ENCODE assay signal across 8 cellular contexts in the genomic region with DNA sequence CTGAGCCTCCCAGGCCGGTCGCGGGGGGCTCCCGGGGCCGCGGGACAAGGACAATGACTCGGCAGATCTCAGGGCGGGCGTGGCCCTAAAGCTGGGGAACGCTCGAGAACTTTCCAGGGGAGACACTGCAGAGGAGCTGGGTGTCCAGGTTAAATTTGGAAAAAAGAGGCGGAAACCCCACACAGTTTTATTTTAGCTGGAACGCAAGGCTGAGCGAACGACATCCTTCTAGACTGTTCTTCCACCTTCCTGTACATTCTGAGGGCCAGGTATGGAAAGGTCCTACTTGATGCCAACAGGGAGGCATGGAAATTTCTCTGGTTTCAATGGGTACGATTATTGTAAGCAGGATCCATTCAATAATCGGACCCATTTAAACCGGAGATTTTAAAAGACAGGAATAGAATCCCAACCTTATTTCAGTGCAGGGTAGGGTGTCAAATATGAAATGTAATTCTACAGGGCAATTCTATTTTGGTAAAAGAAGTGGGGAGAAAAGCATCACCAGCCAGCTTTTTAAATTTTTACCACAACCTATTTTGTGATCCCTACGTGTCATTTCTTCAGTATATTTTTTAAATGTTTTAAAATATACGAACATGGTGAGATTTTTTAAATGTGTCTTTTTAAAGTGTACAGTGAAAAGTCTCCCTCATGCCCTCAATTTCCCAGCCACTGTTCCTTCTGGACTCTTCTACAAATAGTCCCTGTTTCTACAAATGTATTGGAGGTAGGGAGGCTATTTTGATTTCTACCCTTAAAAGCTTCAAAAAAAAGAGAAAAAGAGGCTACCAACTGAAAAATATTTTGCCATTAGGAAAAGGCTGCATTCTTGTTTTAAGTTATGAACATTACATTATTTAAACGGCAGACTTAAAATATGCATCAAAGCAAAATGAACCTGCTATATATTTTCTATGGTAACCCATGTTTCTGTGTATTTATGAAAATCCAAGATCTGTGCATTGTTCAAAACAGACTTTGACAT. TPM values are rescaled to one million over a fixed set of nuclear protein-coding genes. Genes with fewer than 3 reads are reported as not detected.
A peak's percentile ranks its signal among the peaks of the same experiment; 100 is the strongest.
DNase-seq lines count a peak whose midpoint lies in the region; ATAC-seq and TF ChIP-seq lines count a peak whose summit lies in the region.

No MANE protein-coding gene starts in this region.

- no peak for TF ChIP-seq POLR2A in erythroblast (IDR thresholded peaks at IDR 0.05; ENCODE audit: low read length)

- intact Hi-C loops in activated T-helper 2 cell treated with anti-CD3 and anti-CD28 coated beads, Interferon-gamma antibody, Interleukin-2, Interleukin-4, amounts not matched to agents 10 μg/mL and 5 μg/mL and 100 μg/mL, durations not matched to agents 14 hours and 24 hours and 36 hours (cut with micrococcal nuclease) = loop anchor here (5.0 kb wide), 1 partner anchor 448 kb away; no protein-coding TSS in a partner anchor
- intact Hi-C loops in left cardiac atrium (cut with DNase I) = no loop called here

- in situ Hi-C loops in G401 (cut with HindIII; ENCODE audit: low sequenced_read_pairs) = no loop called here

- H3K36me3 ChIP-seq in rectal smooth muscle tissue (ENCODE audit: control insufficient read depth, insufficient read depth, low read length) = peaks cover 24% of the 10 kb centered on the region

- peaks cover 37% of the 10 kb centered on the region for H3K36me3 Mint-ChIP-seq in activated T-helper 2 cell treated with anti-CD3 and anti-CD28 coated beads, Interferon-gamma antibody, Interleukin-2, Interleukin-4, amounts not matched to agents 10 μg/mL and 5 μg/mL and 100 μg/mL, durations not matched to agents 14 hours and 24 hours and 36 hours (ENCODE audit: low read depth)

- peaks cover 38% of the 10 kb centered on the region for H3K4me1 ChIP-seq in rectal smooth muscle tissue (ENCODE audit: control insufficient read depth, insufficient read depth, low read length)

- H3K27ac Mint-ChIP-seq in activated T-helper 2 cell treated with anti-CD3 and anti-CD28 coated beads, Interferon-gamma antibody, Interleukin-2, Interleukin-4, amounts not matched to agents 10 μg/mL and 5 μg/mL and 100 μg/mL, durations not matched to agents 14 hours and 24 hours and 36 hours = peak overlapping the region; percentile 98

- no peaks in the 10 kb centered on the region for H3K27me3 Mint-ChIP-seq in activated T-helper 2 cell treated with anti-CD3 and anti-CD28 coated beads, Interferon-gamma antibody, Interleukin-2, Interleukin-4, amounts not matched to agents 10 μg/mL and 5 μg/mL and 100 μg/mL, durations not matched to agents 14 hours and 24 hours and 36 hours (ENCODE audit: low read depth)

- H3K27ac ChIP-seq in rectal smooth muscle tissue (ENCODE audit: low read depth, low read length) = peak overlapping the region; percentile 96

- DNase-seq in G401 (ENCODE audit: low spot score) (peak; percentile 73), left cardiac atrium (peak; percentile 66), erythroblast (lab: John Stamatoyannopoulos, UW) (no peak), foreskin melanocyte (no peak)
- DNase-seq in activated T-helper 2 cell treated with anti-CD3 and anti-CD28 coated beads, Interferon-gamma antibody, Interleukin-2, Interleukin-4, amounts not matched to agents 10 μg/mL and 5 μg/mL and 100 μg/mL, durations not matched to agents 14 hours and 24 hours and 36 hours (ENCODE audit: low spot score) = no peak

- H3K9me3 Mint-ChIP-seq in activated T-helper 2 cell treated with anti-CD3 and anti-CD28 coated beads, Interferon-gamma antibody, Interleukin-2, Interleukin-4, amounts not matched to agents 10 μg/mL and 5 μg/mL and 100 μg/mL, durations not matched to agents 14 hours and 24 hours and 36 hours = no peaks in the 10 kb centered on the region

- H3K4me1 Mint-ChIP-seq in activated T-helper 2 cell treated with anti-CD3 and anti-CD28 coated beads, Interferon-gamma antibody, Interleukin-2, Interleukin-4, amounts not matched to agents 10 μg/mL and 5 μg/mL and 100 μg/mL, durations not matched to agents 14 hours and 24 hours and 36 hours (ENCODE audit: low read depth) = peaks cover 63% of the 10 kb centered on the region

- H3K4me3 ChIP-seq in rectal smooth muscle tissue (ENCODE audit: low read length) = peak overlapping the region; percentile 93

- peak overlapping the region; percentile 93 for H3K4me3 Mint-ChIP-seq in activated T-helper 2 cell treated with anti-CD3 and anti-CD28 coated beads, Interferon-gamma antibody, Interleukin-2, Interleukin-4, amounts not matched to agents 10 μg/mL and 5 μg/mL and 100 μg/mL, durations not matched to agents 14 hours and 24 hours and 36 hours (ENCODE audit: low read depth)

- H3K9ac ChIP-seq in rectal smooth muscle tissue (ENCODE audit: low read length) = peak overlapping the region; percentile 100

- peak; percentile 15 for ATAC-seq in HG03025 (IDR thresholded peaks at IDR 0.05; ENCODE audit: low FRiP score, unreplicated experiment)
- ATAC-seq in left cardiac atrium = peak; percentile 0 to 2
- no peak for ATAC-seq in GM19397 (IDR thresholded peaks at IDR 0.05; ENCODE audit: unreplicated experiment)

- no peaks in the 10 kb centered on the region for H3K27me3 ChIP-seq in rectal smooth muscle tissue (ENCODE audit: control insufficient read depth, insufficient read depth, low read length)

RNA-seq across cellular contexts. Expression of a gene that starts 1.1 kb away (rescaled TPM):
- 869 and 1,083 TPM in 2 replicates for total RNA-seq in G401 (2014; rRNA removed; shearing (Covaris generic))
- total RNA-seq in activated T-helper 2 cell treated with anti-CD3 and anti-CD28 coated beads, Interferon-gamma antibody, Interleukin-2, Interleukin-4, amounts not matched to agents 10 μg/mL and 5 μg/mL and 100 μg/mL, durations not matched to agents 14 hours and 24 hours and 36 hours = 831 and 874 TPM in 2 replicates
- total RNA-seq in left cardiac atrium = 1,000 to 10,000 TPM in 1 of 2 donors, 100 to 1,000 TPM in 1; 977 to 1,049 TPM

RNA-seq across cellular contexts. Expression of a gene that starts 51.9 kb away (rescaled TPM):
- 106 and 107 TPM in 2 replicates for total RNA-seq in G401 (2014; rRNA removed; shearing (Covaris generic))
- 25.8 and 27.1 TPM in 2 replicates for total RNA-seq in activated T-helper 2 cell treated with anti-CD3 and anti-CD28 coated beads, Interferon-gamma antibody, Interleukin-2, Interleukin-4, amounts not matched to agents 10 μg/mL and 5 μg/mL and 100 μg/mL, durations not matched to agents 14 hours and 24 hours and 36 hours
- 10 to 100 TPM; 26.2 to 31.3 TPM for total RNA-seq in left cardiac atrium

Comparison
In these comparisons a context has a peak if more than half of its experiments do, and no peak if none do; other contexts are left out.
1. DNase-seq: peak in G401 (single experiment) and left cardiac atrium (single experiment); none in activated T-helper 2 cell treated with anti-CD3 and anti-CD28 coated beads, Interferon-gamma antibody, Interleukin-2, Interleukin-4, amounts not matched to agents 10 μg/mL and 5 μg/mL and 100 μg/mL, durations not matched to agents 14 hours and 24 hours and 36 hours (single experiment), erythroblast (0 of 2) and foreskin melanocyte (single experiment).